1 cellular context compared by ENCODE assay signal in the genomic region with DNA sequence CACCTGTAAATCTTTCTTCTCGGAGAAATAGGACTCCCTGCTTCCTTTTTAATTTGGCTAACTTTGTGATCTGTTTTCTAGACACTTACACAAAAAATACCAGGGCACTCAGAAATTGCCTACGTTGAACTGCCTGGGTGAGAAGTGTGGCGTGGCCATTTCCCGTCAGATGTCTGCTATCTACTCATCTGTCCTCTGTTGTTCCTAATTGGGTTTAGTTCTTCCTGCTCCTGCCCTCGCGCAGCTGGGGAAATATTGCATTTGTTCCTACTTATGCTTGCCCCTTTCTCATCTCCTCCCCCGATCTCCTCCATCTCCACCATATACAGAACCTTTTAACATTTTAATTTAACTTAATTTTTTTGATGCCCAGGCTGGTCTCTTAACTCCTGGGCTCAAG.
TF ChIP-seq lines count a peak whose summit lies in the region.

No MANE protein-coding gene starts in this region.

TF ChIP-seq in GM23338, 12 proteins besides CTCF, POLR2A, EP300 and RAD21 (continued from another document):
- TF ChIP-seq, protein P1, sequence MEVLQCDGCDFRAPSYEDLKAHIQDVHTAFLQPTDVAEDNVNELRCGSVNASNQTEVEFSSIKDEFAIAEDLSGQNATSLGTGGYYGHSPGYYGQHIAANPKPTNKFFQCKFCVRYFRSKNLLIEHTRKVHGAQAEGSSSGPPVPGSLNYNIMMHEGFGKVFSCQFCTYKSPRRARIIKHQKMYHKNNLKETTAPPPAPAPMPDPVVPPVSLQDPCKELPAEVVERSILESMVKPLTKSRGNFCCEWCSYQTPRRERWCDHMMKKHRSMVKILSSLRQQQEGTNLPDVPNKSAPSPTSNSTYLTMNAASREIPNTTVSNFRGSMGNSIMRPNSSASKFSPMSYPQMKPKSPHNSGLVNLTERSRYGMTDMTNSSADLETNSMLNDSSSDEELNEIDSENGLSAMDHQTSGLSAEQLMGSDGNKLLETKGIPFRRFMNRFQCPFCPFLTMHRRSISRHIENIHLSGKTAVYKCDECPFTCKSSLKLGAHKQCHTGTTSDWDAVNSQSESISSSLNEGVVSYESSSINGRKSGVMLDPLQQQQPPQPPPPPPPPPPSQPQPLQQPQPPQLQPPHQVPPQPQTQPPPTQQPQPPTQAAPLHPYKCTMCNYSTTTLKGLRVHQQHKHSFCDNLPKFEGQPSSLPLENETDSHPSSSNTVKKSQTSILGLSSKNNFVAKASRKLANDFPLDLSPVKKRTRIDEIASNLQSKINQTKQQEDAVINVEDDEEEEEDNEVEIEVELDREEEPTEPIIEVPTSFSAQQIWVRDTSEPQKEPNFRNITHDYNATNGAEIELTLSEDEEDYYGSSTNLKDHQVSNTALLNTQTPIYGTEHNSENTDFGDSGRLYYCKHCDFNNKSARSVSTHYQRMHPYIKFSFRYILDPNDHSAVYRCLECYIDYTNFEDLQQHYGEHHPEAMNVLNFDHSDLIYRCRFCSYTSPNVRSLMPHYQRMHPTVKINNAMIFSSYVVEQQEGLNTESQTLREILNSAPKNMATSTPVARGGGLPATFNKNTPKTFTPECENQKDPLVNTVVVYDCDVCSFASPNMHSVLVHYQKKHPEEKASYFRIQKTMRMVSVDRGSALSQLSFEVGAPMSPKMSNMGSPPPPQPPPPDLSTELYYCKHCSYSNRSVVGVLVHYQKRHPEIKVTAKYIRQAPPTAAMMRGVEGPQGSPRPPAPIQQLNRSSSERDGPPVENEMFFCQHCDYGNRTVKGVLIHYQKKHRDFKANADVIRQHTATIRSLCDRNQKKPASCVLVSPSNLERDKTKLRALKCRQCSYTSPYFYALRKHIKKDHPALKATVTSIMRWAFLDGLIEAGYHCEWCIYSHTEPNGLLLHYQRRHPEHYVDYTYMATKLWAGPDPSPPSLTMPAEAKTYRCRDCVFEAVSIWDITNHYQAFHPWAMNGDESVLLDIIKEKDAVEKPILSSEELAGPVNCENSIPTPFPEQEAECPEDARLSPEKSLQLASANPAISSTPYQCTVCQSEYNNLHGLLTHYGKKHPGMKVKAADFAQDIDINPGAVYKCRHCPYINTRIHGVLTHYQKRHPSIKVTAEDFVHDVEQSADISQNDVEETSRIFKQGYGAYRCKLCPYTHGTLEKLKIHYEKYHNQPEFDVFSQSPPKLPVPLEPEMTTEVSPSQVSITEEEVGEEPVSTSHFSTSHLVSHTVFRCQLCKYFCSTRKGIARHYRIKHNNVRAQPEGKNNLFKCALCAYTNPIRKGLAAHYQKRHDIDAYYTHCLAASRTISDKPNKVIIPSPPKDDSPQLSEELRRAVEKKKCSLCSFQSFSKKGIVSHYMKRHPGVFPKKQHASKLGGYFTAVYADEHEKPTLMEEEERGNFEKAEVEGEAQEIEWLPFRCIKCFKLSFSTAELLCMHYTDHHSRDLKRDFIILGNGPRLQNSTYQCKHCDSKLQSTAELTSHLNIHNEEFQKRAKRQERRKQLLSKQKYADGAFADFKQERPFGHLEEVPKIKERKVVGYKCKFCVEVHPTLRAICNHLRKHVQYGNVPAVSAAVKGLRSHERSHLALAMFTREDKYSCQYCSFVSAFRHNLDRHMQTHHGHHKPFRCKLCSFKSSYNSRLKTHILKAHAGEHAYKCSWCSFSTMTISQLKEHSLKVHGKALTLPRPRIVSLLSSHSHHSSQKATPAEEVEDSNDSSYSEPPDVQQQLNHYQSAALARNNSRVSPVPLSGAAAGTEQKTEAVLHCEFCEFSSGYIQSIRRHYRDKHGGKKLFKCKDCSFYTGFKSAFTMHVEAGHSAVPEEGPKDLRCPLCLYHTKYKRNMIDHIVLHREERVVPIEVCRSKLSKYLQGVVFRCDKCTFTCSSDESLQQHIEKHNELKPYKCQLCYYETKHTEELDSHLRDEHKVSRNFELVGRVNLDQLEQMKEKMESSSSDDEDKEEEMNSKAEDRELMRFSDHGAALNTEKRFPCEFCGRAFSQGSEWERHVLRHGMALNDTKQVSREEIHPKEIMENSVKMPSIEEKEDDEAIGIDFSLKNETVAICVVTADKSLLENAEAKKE (CRISPR knock-in tag; IDR thresholded peaks at IDR 0.05): no peak
- no peak for TF ChIP-seq JUNB (IDR thresholded peaks at IDR 0.05; ENCODE audit: unreplicated experiment)
- TF ChIP-seq, protein P2, sequence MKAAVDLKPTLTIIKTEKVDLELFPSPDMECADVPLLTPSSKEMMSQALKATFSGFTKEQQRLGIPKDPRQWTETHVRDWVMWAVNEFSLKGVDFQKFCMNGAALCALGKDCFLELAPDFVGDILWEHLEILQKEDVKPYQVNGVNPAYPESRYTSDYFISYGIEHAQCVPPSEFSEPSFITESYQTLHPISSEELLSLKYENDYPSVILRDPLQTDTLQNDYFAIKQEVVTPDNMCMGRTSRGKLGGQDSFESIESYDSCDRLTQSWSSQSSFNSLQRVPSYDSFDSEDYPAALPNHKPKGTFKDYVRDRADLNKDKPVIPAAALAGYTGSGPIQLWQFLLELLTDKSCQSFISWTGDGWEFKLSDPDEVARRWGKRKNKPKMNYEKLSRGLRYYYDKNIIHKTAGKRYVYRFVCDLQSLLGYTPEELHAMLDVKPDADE (IDR thresholded peaks at IDR 0.05): no peak
